ENCODE assay signal across 8 cellular contexts in genomic region chr6:75204222-75204958, GRCh38. TPM values are rescaled to one million over a fixed set of nuclear protein-coding genes. Genes with fewer than 3 reads are reported as not detected.
DNase-seq lines count a peak whose midpoint lies in the region; ATAC-seq, FAIRE-seq and TF ChIP-seq lines count a peak whose summit lies in the region.

No MANE protein-coding gene starts in this region.

- intact Hi-C loops in K562 (cut with micrococcal nuclease) = no loop called here

- TF ChIP-seq CTCF in K562 (IDR thresholded peaks at IDR 0.05 in 2 of 3, conservative IDR thresholded peaks at IDR 0.05 in 1 of 3; ENCODE audit: insufficient read depth in 2 of 3, low read depth in 1 of 3, low read length in 3 of 3) (peak; percentile 61 to 71 (median 69)), hepatocyte (IDR thresholded peaks at IDR 0.05; ENCODE audit: poor library complexity) (peak; percentile 89), progenitor cell of endocrine pancreas (IDR thresholded peaks at IDR 0.05; ENCODE audit: unreplicated experiment) (peak; percentile 84)

- peak; percentile 84 for DNase-seq in DMS 273 (lab: John Stamatoyannopoulos, UW; ENCODE audit: unreplicated experiment)
- DNase-seq in HT-29 (ENCODE audit: low spot score) = peak; percentile 38
- peak; percentile 39 for DNase-seq in OCI-M1 (lab: John Stamatoyannopoulos, UW)
- DNase-seq in K562 (ENCODE audit: extremely low read depth in 1 of 4, low spot score in 3 of 4) = peak; percentile 26 to 61 (median 42)
- DNase-seq in hepatocyte (ENCODE audit: low spot score) = peak; percentile 89
- DNase-seq in progenitor cell of endocrine pancreas (ENCODE audit: low spot score, unreplicated experiment) = peak; percentile 55

- WGBS in K562 (ENCODE audit: insufficient coverage, low coverage, missing lambda C conversion rate) = 12% methylated on average over 35 of the region's 35 CpGs
- 2% methylated on average over 35 of the region's 35 CpGs for WGBS in hepatocyte (ENCODE audit: low lambda C conversion rate, missing lambda C conversion rate)

- no peak overlapping the region for H3K9ac ChIP-seq in K562 (ENCODE audit: insufficient read depth in 1 of 2, low read depth in 2 of 2, low read length in 2 of 2)

- H3K9me3 ChIP-seq in K562 (replicated peaks; ENCODE audit: control insufficient read depth, insufficient read depth, low read depth, low read length) = no peaks in the 10 kb centered on the region
- no peaks in the 10 kb centered on the region for H3K9me3 ChIP-seq in hepatocyte (ENCODE audit: low read depth)

- H3K4me1 ChIP-seq in K562 (replicated peaks in 1 of 2; ENCODE audit: control insufficient read depth in 2 of 2, insufficient read depth in 2 of 2, low read length in 2 of 2) (peaks cover 0 to 16% of the 10 kb centered on the region in 2 experiments; a peak in 1 of 5 replicates), hepatocyte (ENCODE audit: insufficient read depth) (peaks cover 27% of the 10 kb centered on the region)

- H3K9me3 Mint-ChIP-seq in progenitor cell of endocrine pancreas (ENCODE audit: low read depth) = no peaks in the 10 kb centered on the region

- peak overlapping the region; percentile 67 for H3K4me3 Mint-ChIP-seq in progenitor cell of endocrine pancreas (ENCODE audit: low read depth)

- in situ Hi-C loops in K562 (cut with MboI) = no loop called here

- H3K27ac Mint-ChIP-seq in progenitor cell of endocrine pancreas = no peak overlapping the region

- no peaks in the 10 kb centered on the region for H3K9me2 ChIP-seq in hepatocyte (replicated peaks; ENCODE audit: insufficient read depth)

- H3K4me1 Mint-ChIP-seq in progenitor cell of endocrine pancreas (ENCODE audit: low read depth) = peaks cover 35% of the 10 kb centered on the region

- CTCF ChIA-PET in K562 (lab: Yijun Ruan, JAX; ENCODE audit: low intra/inter-chr PET ratio) = interaction anchor here (0.7 to 1.2 kb wide), 3 partner anchors 1234 to 1688 kb away, joined by 3 to 5 read pairs (median 3); no protein-coding TSS in a partner anchor

- H3K9me1 ChIP-seq in K562 (ENCODE audit: control insufficient read depth, insufficient read depth, low read length) = no peaks in the 10 kb centered on the region

- no peak for TF ChIP-seq EP300 in K562 (IDR thresholded peaks at IDR 0.05; ENCODE audit: low read length)

- TF ChIP-seq RAD21 in K562 (CRISPR knock-in tag; conservative IDR thresholded peaks at IDR 0.05 in 1 of 2, IDR thresholded peaks at IDR 0.05 in 1 of 2) = peak; percentile 57 to 74

- H3K36me3 ChIP-seq in K562 (ENCODE audit: control insufficient read depth, insufficient read depth, low read length) (no peaks in the 10 kb centered on the region), hepatocyte (replicated peaks; ENCODE audit: insufficient read depth, low read depth) (no peaks in the 10 kb centered on the region)

- ATAC-seq in K562 (peak; percentile 34; the same call in 1 of the 3 replicates), HG03280 (IDR thresholded peaks at IDR 0.05; ENCODE audit: unreplicated experiment) (no peak), GM21528 (IDR thresholded peaks at IDR 0.05; ENCODE audit: low FRiP score, unreplicated experiment) (no peak)

- peaks cover 88% of the 10 kb centered on the region for H3K27me3 Mint-ChIP-seq in progenitor cell of endocrine pancreas

- 0 out of 2 replicates have a peak, but pooled peaks cover 4% of the 10 kb centered on the region for H4K20me1 ChIP-seq in K562 (replicated peaks; ENCODE audit: control insufficient read depth, insufficient read depth, low read length)
- H4K20me1 ChIP-seq in hepatocyte (ENCODE audit: insufficient read depth, poor library complexity, severe bottlenecking) = no peaks in the 10 kb centered on the region

- H3K27me3 ChIP-seq in K562 (ENCODE audit: control insufficient read depth in 2 of 2, insufficient read depth in 2 of 2, low read length in 2 of 2) = peaks cover 26 to 58% of the 10 kb centered on the region in 2 experiments; a peak in 4 of 5 replicates
- peaks cover 69% of the 10 kb centered on the region for H3K27me3 ChIP-seq in hepatocyte

- H3K27ac ChIP-seq in K562 (ENCODE audit: extremely low read depth, low read depth, low read length) (no peak overlapping the region), hepatocyte (peak overlapping the region; percentile 66)

- no peak overlapping the region for H3K4me3 ChIP-seq in K562
- H3K4me3 ChIP-seq in hepatocyte = peak overlapping the region; percentile 27

- H3K79me2 ChIP-seq in K562 (ENCODE audit: control insufficient read depth, insufficient read depth, low read length) (no peaks in the 10 kb centered on the region), hepatocyte (no peaks in the 10 kb centered on the region)

- BruUV-seq in K562 (replicated peaks; lab: Mats Ljungman, UMichigan) = no TSS peak

- POLR2A ChIA-PET in K562 (lab: Yijun Ruan, JAX) = no interaction called here

- H2AFZ ChIP-seq in K562 (ENCODE audit: low read depth, low read length) (no peak overlapping the region), hepatocyte (peak overlapping the region; percentile 46)

- FAIRE-seq in K562 (lab: Jason Lieb, UNC) = peak; percentile 84

- no peaks in the 10 kb centered on the region for H3K36me3 Mint-ChIP-seq in progenitor cell of endocrine pancreas (ENCODE audit: insufficient read depth)

- no peak overlapping the region for H3K4me2 ChIP-seq in K562 (ENCODE audit: insufficient read depth, low read length)
- peak overlapping the region; percentile 87 for H3K4me2 ChIP-seq in hepatocyte

- TF ChIP-seq POLR2A in K562 (conservative IDR thresholded peaks at IDR 0.05) = no peak

TF ChIP-seq in K562, 482 proteins besides CTCF, POLR2A, EP300 and RAD21 (continues in another document):
- TF ChIP-seq ZNF232 (CRISPR knock-in tag; IDR thresholded peaks at IDR 0.05) (no peak), ZNF354B (CRISPR knock-in tag; IDR thresholded peaks at IDR 0.05) (no peak), JUND (IDR thresholded peaks at IDR 0.05; ENCODE audit: borderline replicate concordance, low read depth, low read length) (peak; percentile 55; the same call in 1 of the 2 replicates), JUND (tag; IDR thresholded peaks at IDR 0.05; ENCODE audit: borderline replicate concordance, low read depth, low read length) (no peak; the same call in 2 of the 3 replicates), TRIM24 (IDR thresholded peaks at IDR 0.05) (no peak), MCM3 (IDR thresholded peaks at IDR 0.05) (no peak), XRCC4 (IDR thresholded peaks at IDR 0.05; ENCODE audit: extremely low read depth, insufficient read depth, insufficient read length) (no peak), DLX4 (CRISPR knock-in tag; IDR thresholded peaks at IDR 0.05) (no peak)

RNA-seq across cellular contexts. Expression of gene COL12A1, which starts 1.5 kb away (rescaled TPM):
- 0.05 TPM in 1 of 2 replicates, not detected in the other for total RNA-seq in HT-29 (2014; rRNA removed; shearing (Covaris generic))
- 0.18 TPM in 1 of 2 replicates, not detected in the other for total RNA-seq in K562 (2011; cell fraction: chromatin; rRNA removed; ENCODE audit: low replicate concordance)
- not detected in 2 replicates for total RNA-seq in K562 (2011; cell fraction: nucleolus; rRNA removed)
- total RNA-seq in K562 (2011; cell fraction: nucleoplasm; rRNA removed) = not detected in 2 replicates
- total RNA-seq in K562 (2014; rRNA removed) (not detected in 2 replicates), K562 (2014; rRNA removed; fragmentation: Illumina TruSeq; extraction: Trizol) (not detected in 2 replicates), K562 (2015; rRNA removed; fragmentation: Illumina TruSeq; extraction: Trizol) (not detected in 2 replicates), K562 (2021) (0.11 and 0.20 TPM in 2 replicates), hepatocyte (48.4 and 49.0 TPM in 2 replicates), progenitor cell of endocrine pancreas (2.0 and 3.8 TPM in 2 replicates)
- polyA plus RNA-seq in K562 (2011; rRNA removed) (0.01 TPM in 1 of 2 replicates, not detected in the other), K562 (2014; fragmentation: Illumina TruSeq; extraction: Trizol) (not detected in 2 replicates), K562 (2014; fragmentation: Nextera tagmentation; extraction: Ambion mirVana) (not detected), K562 (2014; rRNA removed) (0.01 TPM in 1 of 2 replicates, not detected in the other), hepatocyte (9.2 and 13.3 TPM in 2 replicates)
- 0.01 TPM in 1 of 2 replicates, not detected in the other for polyA plus RNA-seq in K562 (2011; cell fraction: cytosol; rRNA removed)
- 0.04 and 0.08 TPM in 2 replicates for polyA plus RNA-seq in K562 (2011; cell fraction: nucleus; rRNA removed)
- polyA plus RNA-seq in K562 (2012) = 0.01 TPM in 1 of 2 replicates, not detected in the other
- 0.27 TPM in 1 of 2 replicates, not detected in the other for polyA minus RNA-seq in K562 (2011; rRNA and poly(A)+ RNA removed)
- polyA minus RNA-seq in K562 (2011; cell fraction: cytosol; rRNA and poly(A)+ RNA removed) = 1.5 and 1.8 TPM in 2 replicates
- 0.22 and 0.27 TPM in 2 replicates for polyA minus RNA-seq in K562 (2011; cell fraction: nucleus; rRNA and poly(A)+ RNA removed)

RNA-seq across cellular contexts. Expression of gene COX7A2, which starts 39.2 kb away (rescaled TPM):
- 122 and 123 TPM in 2 replicates for total RNA-seq in HT-29 (2014; rRNA removed; shearing (Covaris generic))
- 16.2 and 38.9 TPM in 2 replicates for total RNA-seq in K562 (2011; cell fraction: chromatin; rRNA removed; ENCODE audit: low replicate concordance)
- total RNA-seq in K562 (2011; cell fraction: nucleolus; rRNA removed) = 35.9 and 40.2 TPM in 2 replicates
- total RNA-seq in K562 (2011; cell fraction: nucleoplasm; rRNA removed) = 46.6 and 74.0 TPM in 2 replicates
- total RNA-seq in K562 (2014; rRNA removed) (182 and 234 TPM in 2 replicates), K562 (2014; rRNA removed; fragmentation: Illumina TruSeq; extraction: Trizol) (546 and 593 TPM in 2 replicates), K562 (2015; rRNA removed; fragmentation: Illumina TruSeq; extraction: Trizol) (529 and 585 TPM in 2 replicates), K562 (2021) (548 and 636 TPM in 2 replicates), hepatocyte (167 and 465 TPM in 2 replicates), progenitor cell of endocrine pancreas (311 and 314 TPM in 2 replicates)
- polyA plus RNA-seq in K562 (2011; rRNA removed) (833 and 852 TPM in 2 replicates), K562 (2014; fragmentation: Illumina TruSeq; extraction: Trizol) (472 and 685 TPM in 2 replicates), K562 (2014; fragmentation: Nextera tagmentation; extraction: Ambion mirVana) (1,000 to 10,000 TPM; 1,858 to 2,216 TPM), K562 (2014; rRNA removed) (402 and 501 TPM in 2 replicates), hepatocyte (635 and 703 TPM in 2 replicates)
- 229 and 319 TPM in 2 replicates for polyA plus RNA-seq in K562 (2011; cell fraction: cytosol; rRNA removed)
- 197 and 351 TPM in 2 replicates for polyA plus RNA-seq in K562 (2011; cell fraction: nucleus; rRNA removed)
- polyA plus RNA-seq in K562 (2012) = 641 and 749 TPM in 2 replicates
- 40.4 and 45.6 TPM in 2 replicates for polyA minus RNA-seq in K562 (2011; rRNA and poly(A)+ RNA removed)
- polyA minus RNA-seq in K562 (2011; cell fraction: cytosol; rRNA and poly(A)+ RNA removed) = 38.7 and 61.6 TPM in 2 replicates
- polyA minus RNA-seq in K562 (2011; cell fraction: nucleus; rRNA and poly(A)+ RNA removed) = 12.9 and 28.1 TPM in 2 replicates

Comparison
In these comparisons a context has a peak if more than half of its experiments do, and no peak if none do; other contexts are left out.
1. DNase-seq: peak in every context shown above with its lines; median percentile 89 in hepatocyte; 84 in DMS 273; 55 in progenitor cell of endocrine pancreas; 42 in K562; 39 in OCI-M1; 38 in HT-29.
2. RNA of gene COL12A1, which starts 1.5 kb away (total RNA-seq): 48.4 to 49.0 TPM in hepatocyte; 2.0 to 3.8 TPM in progenitor cell of endocrine pancreas, 0.05 TPM in HT-29 and 0.11 to 0.20 TPM in K562; every median in the first group is over 10 times any median in the second.
3. Peak in every context shown above with its lines, with median percentiles within 50 percentile points of each other: CTCF ChIP-seq.